ENCODE assay signal across 8 cellular contexts in the genomic region with DNA sequence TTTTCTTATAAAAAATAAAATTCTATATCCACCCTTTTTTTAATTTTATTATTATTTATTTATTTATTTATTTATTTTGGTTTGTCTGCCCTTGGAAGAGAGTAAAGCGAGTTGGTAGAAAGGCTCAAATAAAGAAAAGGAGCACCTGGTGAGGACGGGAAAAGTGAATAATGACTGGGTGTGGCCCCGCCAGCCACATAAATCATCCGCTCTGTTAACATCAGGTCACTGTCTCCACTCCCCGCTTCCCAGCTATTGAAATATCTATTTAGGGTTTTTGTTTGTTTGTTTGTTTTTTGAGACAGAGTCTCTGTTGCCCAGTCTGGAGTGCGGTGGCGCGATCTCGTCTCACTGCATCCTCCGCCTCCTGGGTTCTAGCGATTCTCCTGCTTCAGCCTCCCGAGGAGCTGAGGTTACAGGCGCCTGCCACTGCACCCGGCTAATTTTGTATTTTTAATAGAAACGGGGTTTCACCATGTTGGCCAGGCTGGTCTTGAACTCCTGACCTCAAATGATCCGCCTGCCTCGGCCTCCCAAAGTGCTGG. TPM values are rescaled to one million over a fixed set of nuclear protein-coding genes. Genes with fewer than 3 reads are reported as not detected.
DNase-seq lines count a peak whose midpoint lies in the region; ATAC-seq and TF ChIP-seq lines count a peak whose summit lies in the region.

No MANE protein-coding gene starts in this region.

- no peaks in the 10 kb centered on the region for H3K27me3 ChIP-seq in Caco-2 (replicated peaks; ENCODE audit: control insufficient read depth, insufficient read depth, low read length)
- no peaks in the 10 kb centered on the region for H3K27me3 ChIP-seq in MG63
- no peaks in the 10 kb centered on the region for H3K27me3 ChIP-seq in breast epithelium

- no peak for DNase-seq in Caco-2
- DNase-seq in MG63 = no peak
- DNase-seq in breast epithelium (ENCODE audit: low spot score in 2 of 2) = no peak
- no peak for DNase-seq in natural killer cell
- no peak for DNase-seq in left lobe of liver (ENCODE audit: low spot score)
- no peak for DNase-seq in NCI-H187 treated with DMSO at 0.1 percent for 48 hours (lab: John Stamatoyannopoulos, UW)

- TF ChIP-seq POLR2A in breast epithelium (IDR thresholded peaks at IDR 0.05) = no peak

- H3K36me3 ChIP-seq in Caco-2 (ENCODE audit: control insufficient read depth, insufficient read depth, low read length) = no peaks in the 10 kb centered on the region
- peaks cover 13% of the 10 kb centered on the region for H3K36me3 ChIP-seq in MG63
- no peaks in the 10 kb centered on the region for H3K36me3 ChIP-seq in breast epithelium

- no peaks in the 10 kb centered on the region for H3K9me3 ChIP-seq in Caco-2
- H3K9me3 ChIP-seq in MG63 = no peaks in the 10 kb centered on the region
- no peaks in the 10 kb centered on the region for H3K9me3 ChIP-seq in breast epithelium

- intact Hi-C loops in Caco-2 (cut with micrococcal nuclease; ENCODE audit: unreplicated experiment) = no loop called here
- intact Hi-C loops in breast epithelium (cut with DNase I; ENCODE audit: low total_unique reads) = no loop called here
- intact Hi-C loops in natural killer cell (cut with micrococcal nuclease) = no loop called here

- H3K27me3 Mint-ChIP-seq in Caco-2 (ENCODE audit: insufficient read depth, unreplicated experiment) = no peaks in the 10 kb centered on the region
- no peaks in the 10 kb centered on the region for H3K27me3 Mint-ChIP-seq in natural killer cell (ENCODE audit: low read depth in 2 of 2)

- POLR2A ChIA-PET in Caco-2 (lab: Charles Lee) = interaction anchor here (1.6 kb wide), 1 partner anchor 53 kb away, joined by 4 read pairs; no protein-coding TSS in a partner anchor

- no peak overlapping the region for H3K27ac ChIP-seq in breast epithelium

- no peaks in the 10 kb centered on the region for H3K9me3 Mint-ChIP-seq in Caco-2 (ENCODE audit: unreplicated experiment)
- H3K9me3 Mint-ChIP-seq in natural killer cell = no peaks in the 10 kb centered on the region

- BruUV-seq in Caco-2 (replicated peaks; lab: Mats Ljungman, UMichigan) = TSS peak; percentile 48

- CTCF ChIA-PET in Caco-2 (lab: Charles Lee) = no interaction called here

- peak overlapping the region; percentile 94 for H3K4me3 Mint-ChIP-seq in Caco-2 (ENCODE audit: unreplicated experiment)
- H3K4me3 Mint-ChIP-seq in natural killer cell = peak overlapping the region; percentile 98

- H3K4me1 Mint-ChIP-seq in Caco-2 (ENCODE audit: low read depth, unreplicated experiment) = peaks cover 6% of the 10 kb centered on the region
- H3K4me1 Mint-ChIP-seq in natural killer cell = peaks cover 35% of the 10 kb centered on the region in 2 donors

- no peak for ATAC-seq in natural killer cell
- no peak for ATAC-seq in HG03039 (IDR thresholded peaks at IDR 0.05; ENCODE audit: unreplicated experiment)
- ATAC-seq in left lobe of liver = no peak
- no peak for ATAC-seq in HG03097 (IDR thresholded peaks at IDR 0.05; ENCODE audit: low FRiP score, unreplicated experiment)

- no peak for TF ChIP-seq CTCF in Caco-2 (IDR thresholded peaks at IDR 0.05; ENCODE audit: insufficient read depth in 1 of 2, low read depth in 1 of 2, low read length in 1 of 2, severe bottlenecking in 1 of 2, unreplicated experiment in 1 of 2)
- TF ChIP-seq CTCF in breast epithelium (IDR thresholded peaks at IDR 0.05) = no peak
- TF ChIP-seq CTCF in natural killer cell (IDR thresholded peaks at IDR 0.05) = no peak

- peak overlapping the region; percentile 94 for H3K4me3 ChIP-seq in Caco-2 (ENCODE audit: low read depth, low read length)
- peak overlapping the region; percentile 69 for H3K4me3 ChIP-seq in MG63
- peak overlapping the region in 2 of 3 donors; percentile 60 to 71 for H3K4me3 ChIP-seq in breast epithelium

- no peak overlapping the region for H3K27ac Mint-ChIP-seq in Caco-2 (ENCODE audit: unreplicated experiment)
- no peak overlapping the region for H3K27ac Mint-ChIP-seq in natural killer cell

- H3K4me1 ChIP-seq in Caco-2 = peaks cover 7% of the 10 kb centered on the region; the same call in 1 of the 2 replicates
- no peaks in the 10 kb centered on the region for H3K4me1 ChIP-seq in breast epithelium

- H3K36me3 Mint-ChIP-seq in Caco-2 (ENCODE audit: insufficient read depth, unreplicated experiment) (peaks cover 11% of the 10 kb centered on the region), natural killer cell (no peaks in the 10 kb centered on the region)

RNA-seq across cellular contexts. Expression of gene POLR3G, which starts 0.8 kb away (rescaled TPM):
- total RNA-seq in Caco-2 (2022) (4.5 and 5.4 TPM in 2 replicates), breast epithelium (1 to 10 TPM; 2.0 to 4.8 (median 2.4) TPM), natural killer cell (1 to 10 TPM in 1 of 3 donors, under 1 TPM in 2; 0.40 to 1.4 (median 0.99) TPM), left lobe of liver (2.2 TPM)
- total RNA-seq in MG63 (2014; rRNA removed; shearing (Covaris generic); ENCODE audit: low replicate concordance) = 23.9 and 49.6 TPM in 2 replicates

RNA-seq across cellular contexts. Expression of gene MBLAC2, which starts 0.9 kb away (rescaled TPM):
- total RNA-seq in Caco-2 (2022) (3.8 and 4.9 TPM in 2 replicates), breast epithelium (1 to 10 TPM; 4.5 to 10.0 (median 5.2) TPM), natural killer cell (1 to 10 TPM; 2.9 to 4.8 (median 3.5) TPM), left lobe of liver (4.4 TPM)
- total RNA-seq in MG63 (2014; rRNA removed; shearing (Covaris generic); ENCODE audit: low replicate concordance) = 7.5 and 8.8 TPM in 2 replicates

RNA-seq across cellular contexts. Expression of gene LYSMD3, which starts 53.9 kb away (rescaled TPM):
- total RNA-seq in Caco-2 (2022) (13.9 and 15.3 TPM in 2 replicates), breast epithelium (10 to 100 TPM; 11.5 to 19.3 (median 15.7) TPM), natural killer cell (10 to 100 TPM; 15.2 to 27.9 (median 19.5) TPM), left lobe of liver (12.6 TPM)
- total RNA-seq in MG63 (2014; rRNA removed; shearing (Covaris generic); ENCODE audit: low replicate concordance) = 5.1 and 8.5 TPM in 2 replicates
